8 cellular contexts compared by ENCODE assay signal in genomic region chr2:36770542-36771287, GRCh38.
A peak's percentile ranks its signal among the peaks of the same experiment; 100 is the strongest.
DNase-seq lines count a peak whose midpoint lies in the region; ATAC-seq lines count a peak whose summit lies in the region.

No MANE protein-coding gene starts in this region.

- ATAC-seq in GM21737 (IDR thresholded peaks at IDR 0.05; ENCODE audit: unreplicated experiment) (peak; percentile 64), HG02763 (IDR thresholded peaks at IDR 0.05; ENCODE audit: unreplicated experiment) (no peak)

- DNase-seq in EH (ENCODE audit: low read depth) = peak; percentile 61
- peak; percentile 2 for DNase-seq in NCI-H2029 treated with DMSO at 0.1 percent for 48 hours (lab: John Stamatoyannopoulos, UW)
- peak; percentile 52 to 61 for DNase-seq in activated CD4-positive, alpha-beta T cell treated with anti-CD3 and anti-CD28 coated beads, Interleukin-2, amount 50 U/mL, for 48 hours
- peak; percentile 59 for DNase-seq in germinal center (ENCODE audit: low spot score)
- peak in 3 of 4 experiments; percentile 6 to 25 (median 22) for DNase-seq in stimulated activated CD4-positive, alpha-beta T cell treated with anti-CD3 and anti-CD28 coated beads, Interleukin-1b, Interleukin-23, amount 100 ng/mL, for 24 hours (ENCODE audit: low read depth in 4 of 4, low spot score in 1 of 4)
- no peak for DNase-seq in stimulated activated naive CD4-positive, alpha-beta T cell (lab: John Stamatoyannopoulos, UW)

Comparison
In these comparisons a context has a peak if more than half of its experiments do, and no peak if none do; other contexts are left out.
1. DNase-seq: peak in EH (single experiment), NCI-H2029 treated with DMSO at 0.1 percent for 48 hours (single experiment), activated CD4-positive, alpha-beta T cell treated with anti-CD3 and anti-CD28 coated beads, Interleukin-2, amount 50 U/mL, for 48 hours (2 of 2), germinal center (single experiment) and stimulated activated CD4-positive, alpha-beta T cell treated with anti-CD3 and anti-CD28 coated beads, Interleukin-1b, Interleukin-23, amount 100 ng/mL, for 24 hours (3 of 4); none in stimulated activated naive CD4-positive, alpha-beta T cell (0 of 6).